Comparison of ENCODE assay signal across 8 cellular contexts in genomic region chr12:122366685-122367475, GRCh38. TPM values are rescaled to one million over a fixed set of nuclear protein-coding genes. Genes with fewer than 3 reads are reported as not detected.
DNase-seq lines count a peak whose midpoint lies in the region; ATAC-seq and TF ChIP-seq lines count a peak whose summit lies in the region.

No MANE protein-coding gene starts in this region.

- CTCF ChIA-PET in AG04450 (lab: Charles Lee): interaction anchor here (1.0 to 5.6 kb wide), 2 partner anchors 11 to 104 kb away, joined by 3 to 36 read pairs; no protein-coding TSS in a partner anchor

- TF ChIP-seq CTCF in AG04450 (IDR thresholded peaks at IDR 0.05; ENCODE audit: low read depth, low read length): no peak

- H3K9me3 ChIP-seq in AG04450 (ENCODE audit: control insufficient read depth, insufficient read depth, low read length): no peaks in the 10 kb centered on the region

- peak; percentile 67 for DNase-seq in AG04450 (ENCODE audit: low read depth, low spot score)
- peak; percentile 86 for DNase-seq in HS-5 (ENCODE audit: low read depth)
- DNase-seq in astrocyte of the hippocampus (ENCODE audit: low read depth, low spot score): peak; percentile 82
- DNase-seq in iPS-NIHi7 (ENCODE audit: extremely low spot score): peak; percentile 81
- peak; percentile 77 for DNase-seq in stromal cell of bone marrow (ENCODE audit: low read depth)
- DNase-seq in hippocampal formation (lab: John Stamatoyannopoulos, UW): no peak
- DNase-seq in NCI-H1694 (lab: John Stamatoyannopoulos, UW): no peak

- no peak for ATAC-seq in GM18867 (IDR thresholded peaks at IDR 0.05; ENCODE audit: unreplicated experiment)

- peak overlapping the region; percentile 83 for H3K27ac ChIP-seq in AG04450 (ENCODE audit: low read depth, low read length)

- no peak overlapping the region for H3K4me3 ChIP-seq in AG04450 (ENCODE audit: low read depth, low read length)

- no peaks in the 10 kb centered on the region for H3K27me3 ChIP-seq in AG04450 (ENCODE audit: control insufficient read depth, insufficient read depth, low read length)

- POLR2A ChIA-PET in AG04450 (lab: Yijun Ruan, JAX): no interaction called here

RNA-seq across cellular contexts. Expression of gene CLIP1, which starts 55.6 kb away (rescaled TPM):
- polyA plus RNA-seq in AG04450 (2011; rRNA removed): 62.0 and 63.6 TPM in 2 replicates
- polyA minus RNA-seq in AG04450 (2011; rRNA and poly(A)+ RNA removed): 124 and 139 TPM in 2 replicates

Comparison
In these comparisons a context has a peak if more than half of its experiments do, and no peak if none do; other contexts are left out.
1. DNase-seq: peak in AG04450 (single experiment), HS-5 (single experiment), astrocyte of the hippocampus (single experiment), iPS-NIHi7 (single experiment) and stromal cell of bone marrow (single experiment); none in hippocampal formation (0 of 2) and NCI-H1694 (single experiment).